8 cellular contexts compared by ENCODE assay signal in genomic region chr10:113680172-113681111, GRCh38. TPM values are rescaled to one million over a fixed set of nuclear protein-coding genes. Genes with fewer than 3 reads are reported as not detected.
DNase-seq lines count a peak whose midpoint lies in the region; ATAC-seq and TF ChIP-seq lines count a peak whose summit lies in the region.

No MANE protein-coding gene starts in this region.

- no peaks in the 10 kb centered on the region for H4K20me1 ChIP-seq in fibroblast of lung (ENCODE audit: control insufficient read depth, extremely low read depth, insufficient read depth, low read length)

- H3K27me3 ChIP-seq in fibroblast of lung (ENCODE audit: control insufficient read depth, insufficient read depth, low read length) (no peaks in the 10 kb centered on the region), tibial nerve (no peaks in the 10 kb centered on the region)

- peaks cover 6 to 22% (median 10%) of the 10 kb centered on the region in 9 donors for H3K9me3 Mint-ChIP-seq in naive thymus-derived CD8-positive, alpha-beta T cell

- peak overlapping the region; percentile 91 for H3K4me2 ChIP-seq in fibroblast of lung (ENCODE audit: extremely low read depth, insufficient read depth, low read length)

- H3K9me3 ChIP-seq in fibroblast of lung (ENCODE audit: control insufficient read depth, insufficient read depth, low read depth, low read length) (no peaks in the 10 kb centered on the region), tibial nerve (peaks cover 0 to 11% (median 0%) of the 10 kb centered on the region in 4 donors)

- peaks cover 36 to 55% (median 51%) of the 10 kb centered on the region in 4 donors for H3K4me1 Mint-ChIP-seq in naive thymus-derived CD8-positive, alpha-beta T cell

- H2AFZ ChIP-seq in fibroblast of lung (ENCODE audit: low read length): peak overlapping the region; percentile 37

- no peaks in the 10 kb centered on the region for H3K27me3 Mint-ChIP-seq in naive thymus-derived CD8-positive, alpha-beta T cell

- H3K4me1 ChIP-seq in fibroblast of lung (ENCODE audit: control insufficient read depth, extremely low read depth, insufficient read depth, low read length) (peaks cover 9% of the 10 kb centered on the region), tibial nerve (peaks cover 0 to 24% (median 16%) of the 10 kb centered on the region in 4 donors)

- peak overlapping the region; percentile 88 to 98 (median 96) for H3K4me3 Mint-ChIP-seq in naive thymus-derived CD8-positive, alpha-beta T cell

- H3K36me3 Mint-ChIP-seq in naive thymus-derived CD8-positive, alpha-beta T cell: peaks cover 14 to 20% (median 20%) of the 10 kb centered on the region in 3 donors

- H3K27ac ChIP-seq in fibroblast of lung (ENCODE audit: insufficient read depth, low read length) (peak overlapping the region; percentile 86), tibial nerve (peak overlapping the region; percentile 88 to 99 (median 94))

- TF ChIP-seq EP300 in tibial nerve (IDR thresholded peaks at IDR 0.05): peak in 1 of 2 donors; percentile 36

- TF ChIP-seq CTCF in fibroblast of lung (conservative IDR thresholded peaks at IDR 0.05 in 1 of 2, IDR thresholded peaks at IDR 0.05 in 1 of 2; ENCODE audit: low read depth in 1 of 2, low read length in 2 of 2) (no peak), tibial nerve (IDR thresholded peaks at IDR 0.05) (no peak)

- peak overlapping the region; percentile 91 for H3K9ac ChIP-seq in fibroblast of lung (ENCODE audit: insufficient read depth, low read length)

- peaks cover 42% of the 10 kb centered on the region for H3K79me2 ChIP-seq in fibroblast of lung (ENCODE audit: control insufficient read depth, insufficient read depth, low read length)

- intact Hi-C loops in Right ventricle myocardium inferior (cut with DNase I) (no loop called here), cardiac septum (cut with DNase I) (no loop called here)

- no peak for TF ChIP-seq POLR2A in tibial nerve (IDR thresholded peaks at IDR 0.05)

- peak; percentile 38 for ATAC-seq in Right ventricle myocardium inferior
- ATAC-seq in HG02884 (IDR thresholded peaks at IDR 0.05; ENCODE audit: unreplicated experiment): peak; percentile 5
- ATAC-seq in naive thymus-derived CD8-positive, alpha-beta T cell: peak; percentile 18 to 20

- 4 to 6% methylated on average over 29 of the region's 29 CpGs for WGBS in tibial nerve, 2 donors

- no peaks in the 10 kb centered on the region for H3K36me3 ChIP-seq in fibroblast of lung (ENCODE audit: control insufficient read depth, insufficient read depth, low read length)
- H3K36me3 ChIP-seq in tibial nerve: peaks cover 0 to 17% (median 0%) of the 10 kb centered on the region in 3 donors

- H3K27ac Mint-ChIP-seq in naive thymus-derived CD8-positive, alpha-beta T cell: peak overlapping the region; percentile 88 to 97 (median 95)

- POLR2A ChIA-PET in naive thymus-derived CD8-positive, alpha-beta T cell (lab: Charles Lee): interaction anchor here (0.6 to 1.1 kb wide), 3 partner anchors 11 to 494 kb away, joined by 3 read pairs; partner anchors contain the start of gene CCDC186

- DNase-seq in Right ventricle myocardium inferior (ENCODE audit: missing footprints): peak; percentile 69
- no peak for DNase-seq in cardiac septum (ENCODE audit: low spot score)
- DNase-seq in NCI-H526 treated with DMSO at 0.1 percent for 48 hours (lab: John Stamatoyannopoulos, UW): peak; percentile 10
- DNase-seq in activated T-cell treated with anti-CD3 and anti-CD28 coated beads for 48 hours (ENCODE audit: low read depth): peak; percentile 34
- peak; percentile 65 to 73 for DNase-seq in fibroblast of lung (ENCODE audit: low read depth in 2 of 2)
- DNase-seq in naive thymus-derived CD8-positive, alpha-beta T cell: peak in 3 of 10 donors; percentile 16 to 36 (median 17)
- DNase-seq in tibial nerve (ENCODE audit: low spot score in 2 of 2): peak; percentile 21 to 52

- peak overlapping the region; percentile 81 to 100 (median 90) for H3K4me3 ChIP-seq in fibroblast of lung (replicated peaks in 1 of 4; ENCODE audit: control extremely low read depth in 1 of 4, insufficient read depth in 1 of 4, low read depth in 3 of 4, low read length in 4 of 4)
- peak overlapping the region; percentile 78 to 92 (median 86) for H3K4me3 ChIP-seq in tibial nerve

RNA-seq across cellular contexts. Expression of gene CASP7, which starts 0.7 kb away (rescaled TPM):
- total RNA-seq in Right ventricle myocardium inferior (13.8 TPM), cardiac septum (5.9 TPM), fibroblast of lung (23.1 and 28.9 TPM in 2 replicates), tibial nerve (10 to 100 TPM; 12.9 to 18.4 (median 16.8) TPM)
- polyA plus RNA-seq in fibroblast of lung: 22.4 and 27.0 TPM in 2 replicates
- 18.6 and 20.3 TPM in 2 replicates for polyA plus RNA-seq in fibroblast of lung (2012)
- 6.8 and 7.6 TPM in 2 replicates for polyA minus RNA-seq in fibroblast of lung (ENCODE audit: low replicate concordance)
- total RNA-seq in naive thymus-derived CD8-positive, alpha-beta T cell: 10 to 100 TPM; 14.6 to 15.0 TPM
- 10 to 100 TPM; 13.1 to 15.8 (median 15.5) TPM for polyA plus RNA-seq in naive thymus-derived CD8-positive, alpha-beta T cell

RNA-seq across cellular contexts. Expression of gene NRAP, which starts 16.6 kb away (rescaled TPM):
- total RNA-seq in Right ventricle myocardium inferior (1,026 TPM), cardiac septum (1,029 TPM), fibroblast of lung (not detected in 2 replicates), tibial nerve (under 1 TPM in 1 of 4 donors, not detected in 3; under 0.01 TPM)
- not detected in 2 replicates for polyA plus RNA-seq in fibroblast of lung
- polyA plus RNA-seq in fibroblast of lung (2012): not detected in 2 replicates
- polyA minus RNA-seq in fibroblast of lung (ENCODE audit: low replicate concordance): not detected in 2 replicates
- not detected for total RNA-seq in naive thymus-derived CD8-positive, alpha-beta T cell
- polyA plus RNA-seq in naive thymus-derived CD8-positive, alpha-beta T cell: not detected

Comparison
In these comparisons a context has a peak if more than half of its experiments do, and no peak if none do; other contexts are left out.
1. RNA of gene NRAP, which starts 16.6 kb away (total RNA-seq): 1,029 TPM in cardiac septum (single experiment) and 1,026 TPM in Right ventricle myocardium inferior (single experiment); not detected in fibroblast of lung, not detected in naive thymus-derived CD8-positive, alpha-beta T cell and under 0.01 TPM in tibial nerve; every median in the first group is over 1,000 times any median in the second.
2. Peak in every context shown above with its lines, with median percentiles within 50 percentile points of each other: ATAC-seq.